In the genomic region with DNA sequence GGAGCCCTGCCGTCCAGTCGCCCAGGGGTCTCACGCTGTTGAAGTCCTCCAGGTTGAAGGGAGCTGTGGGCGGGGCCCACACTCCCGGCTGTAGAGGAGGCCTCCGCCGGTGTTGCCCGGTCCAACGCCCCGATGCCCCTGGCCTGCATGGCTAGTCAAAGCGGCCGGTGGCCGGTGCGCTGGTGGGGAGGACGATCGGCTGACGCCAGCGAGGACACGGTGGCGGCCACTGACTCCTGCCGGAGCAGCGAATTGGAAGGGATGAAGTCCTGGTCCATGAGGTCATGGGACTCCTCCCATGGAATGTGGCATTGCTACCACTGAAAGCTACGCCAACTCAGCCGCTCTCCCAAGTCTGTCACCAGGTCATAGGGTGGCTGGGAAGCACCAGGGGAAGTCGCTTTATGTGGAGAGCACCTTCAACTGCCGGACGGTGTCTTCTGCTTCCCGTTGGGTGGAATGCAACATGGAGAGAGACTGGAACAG, we compare ENCODE assay signal across 24 cellular contexts.
"Had no signal": no experiment of that assay in that cellular context is flagged by ENCODE, and none has a peak within 500 bp of the region (broad histone marks: within the 10 kb centered on the region; RNA-seq: fewer than 3 reads in every experiment).

No MANE protein-coding gene starts in this region.

- H3K36me3 ChIP-seq: adrenal gland, MG63 had no signal

- H3K9me3 ChIP-seq: MG63 had no signal

- H3K27ac Mint-ChIP-seq: activated CD4-positive, alpha-beta T cell treated with anti-CD3 and anti-CD28 coated beads for 36 hours; activated naive CD8-positive, alpha-beta T cell treated with anti-CD3 and anti-CD28 coated beads, Interleukin-2, amount 10 ng/mL, durations not matched to agents 7 days and 5 days; T-cell had no signal

- H3K27ac ChIP-seq: adrenal gland, SK-N-MC, VCaP had no signal

- ATAC-seq: activated CD4-positive, alpha-beta T cell treated with anti-CD3 and anti-CD28 coated beads for 36 hours; activated CD8-positive, alpha-beta T cell treated with anti-CD3 and anti-CD28 coated beads for 36 hours; activated T-cell treated with anti-CD3 and anti-CD28 coated beads, Interleukin-2, amount 50 U/mL, for 72 hours; T-cell had no signal

- H3K4me3 ChIP-seq: adrenal gland, MG63, SK-N-MC had no signal

- H3K4me3 Mint-ChIP-seq: activated CD4-positive, alpha-beta T cell treated with anti-CD3 and anti-CD28 coated beads for 36 hours; activated CD8-positive, alpha-beta T cell treated with anti-CD3 and anti-CD28 coated beads for 36 hours; activated naive CD8-positive, alpha-beta T cell treated with anti-CD3 and anti-CD28 coated beads, Interleukin-2, amount 10 ng/mL, durations not matched to agents 7 days and 5 days; activated T-cell treated with anti-CD3 and anti-CD28 coated beads, Interleukin-2, amount 50 U/mL, for 72 hours; T-cell had no signal

- H3K27me3 Mint-ChIP-seq: activated CD4-positive, alpha-beta T cell treated with anti-CD3 and anti-CD28 coated beads for 36 hours; activated CD8-positive, alpha-beta T cell treated with anti-CD3 and anti-CD28 coated beads for 36 hours; activated naive CD8-positive, alpha-beta T cell treated with anti-CD3 and anti-CD28 coated beads, Interleukin-2, amount 10 ng/mL, durations not matched to agents 7 days and 5 days; T-cell had no signal

- DNase-seq: activated CD4-positive, alpha-beta T cell treated with anti-CD3 and anti-CD28 coated beads for 36 hours; activated CD4-positive, alpha-beta T cell treated with anti-CD3 and anti-CD28 coated beads, Interleukin-2, amount 50 U/mL, for 1 hour; activated CD8-positive, alpha-beta memory T cell treated with anti-CD3 and anti-CD28 coated beads, Interleukin-2, amount 50 U/mL, for 4 hours; activated CD8-positive, alpha-beta T cell treated with anti-CD3 and anti-CD28 coated beads for 36 hours; activated naive CD4-positive, alpha-beta T cell treated with anti-CD3 and anti-CD28 coated beads, Interleukin-2, amount 50 U/mL, for 16 hours; activated naive CD8-positive, alpha-beta T cell treated with anti-CD3 and anti-CD28 coated beads, Interleukin-2, amount 10 ng/mL, durations not matched to agents 7 days and 5 days; activated T-cell treated with anti-CD3 and anti-CD28 coated beads, Interleukin-2, amount 50 U/mL, for 72 hours; adrenal gland; MG63; MV-4-11; NCI-H1092 treated with DMSO at 0.1 percent for 48 hours; NCI-H1417 treated with DMSO at 0.1 percent for 48 hours; NCI-H1694; NCI-H2029; NCI-H2107; NCI-H345; NCI-H510A; NCI-H526 treated with DMSO at 0.1 percent for 48 hours; NCI-H82; T-cell; T-helper 2 cell; T1000 had no signal

- H3K27me3 ChIP-seq: adrenal gland, MG63 had no signal
